ENCODE assay signal across 8 cellular contexts in the genomic region with DNA sequence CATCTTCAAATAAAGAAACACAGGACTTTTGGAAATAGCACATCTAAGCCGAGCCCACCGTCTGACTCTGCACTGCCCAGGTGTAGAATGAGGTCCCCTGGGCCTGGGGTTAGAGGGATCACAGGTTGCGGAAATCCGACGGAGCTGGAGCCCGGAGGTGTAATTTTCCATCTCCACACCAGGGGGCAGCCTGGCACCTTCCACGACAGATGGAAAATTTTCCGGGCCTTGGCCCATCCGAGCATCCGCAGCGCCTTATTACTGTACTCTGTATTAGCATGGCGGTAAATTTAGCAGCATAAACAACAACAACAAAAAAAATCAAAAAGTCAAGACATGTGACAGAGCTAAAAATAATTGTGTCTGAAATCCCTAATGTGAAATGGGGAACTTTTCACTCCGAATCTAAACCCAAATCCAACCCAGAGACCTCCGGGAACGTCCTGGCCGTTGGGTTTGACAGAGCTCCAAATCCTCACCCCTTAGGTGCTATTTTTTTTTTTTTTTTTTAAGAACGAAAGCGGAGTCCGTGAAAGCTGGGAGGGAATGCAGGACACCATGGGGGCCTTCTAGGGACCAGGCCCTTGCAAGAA.
DNase-seq lines count a peak whose midpoint lies in the region; ATAC-seq, FAIRE-seq and TF ChIP-seq lines count a peak whose summit lies in the region.

No MANE protein-coding gene starts in this region.

- intact Hi-C loops in heart left ventricle (cut with DNase I) (loop anchor here (1.0 to 10.0 kb wide), 9 partner anchors 140 to 502 kb away; a partner anchor contains a TSS), psoas muscle (cut with DNase I) (loop anchor here (5.0 to 10.0 kb wide), 5 partner anchors 142 to 500 kb away; a partner anchor contains a TSS)

- no peak overlapping the region for H3K27ac ChIP-seq in heart left ventricle
- H3K27ac ChIP-seq in psoas muscle = no peak overlapping the region

- H3K9me3 Mint-ChIP-seq in activated naive CD8-positive, alpha-beta T cell treated with anti-CD3 and anti-CD28 coated beads for 36 hours = no peaks in the 10 kb centered on the region

- no peaks in the 10 kb centered on the region for H3K36me3 ChIP-seq in heart left ventricle
- H3K36me3 ChIP-seq in psoas muscle (ENCODE audit: insufficient read depth in 1 of 2, low read depth in 1 of 2) = no peaks in the 10 kb centered on the region

- in situ Hi-C loops in GM13976 (cut with MboI; ENCODE audit: low sequenced_read_pairs, unreplicated experiment) = loop anchor here (10.0 to 25.0 kb wide), 2 partner anchors 162 to 500 kb away; a partner anchor contains a TSS
- in situ Hi-C loops in SK-MEL-5 (cut with HindIII; ENCODE audit: low pct_unique_long_range_greater_than_20kb, low sequenced_read_pairs) = no loop called here

- TF ChIP-seq POLR2A in heart left ventricle (IDR thresholded peaks at IDR 0.05) = no peak

- H3K9me3 ChIP-seq in heart left ventricle (no peaks in the 10 kb centered on the region), psoas muscle (no peaks in the 10 kb centered on the region)

- WGBS in heart left ventricle, 4 donors = 21 to 28% (median 24%) methylated on average over 19 of the region's 19 CpGs
- 14 to 24% (median 15%) methylated on average over 19 of the region's 19 CpGs for WGBS in psoas muscle, 3 donors

- H3K27me3 ChIP-seq in heart left ventricle (peaks cover 0 to 40% (median 17%) of the 10 kb centered on the region in 9 donors), psoas muscle (ENCODE audit: insufficient read depth in 3 of 3, low read length in 2 of 3) (peaks cover 0 to 20% (median 2%) of the 10 kb centered on the region in 3 donors)

- DNase-seq in GM13976 (ENCODE audit: low spot score) (peak; percentile 75), LNCaP clone FGC (ENCODE audit: low read depth) (peak; percentile 17), SK-MEL-5 (ENCODE audit: low read depth, low spot score) (peak; percentile 72), heart left ventricle (peak; percentile 58 to 76 (median 61)), psoas muscle (peak; percentile 62 to 77), OCI-M2 (lab: John Stamatoyannopoulos, UW; ENCODE audit: unreplicated experiment) (no peak)
- peak; percentile 70 for DNase-seq in activated naive CD8-positive, alpha-beta T cell treated with anti-CD3 and anti-CD28 coated beads for 36 hours

- no peak overlapping the region for H3K4me3 Mint-ChIP-seq in activated naive CD8-positive, alpha-beta T cell treated with anti-CD3 and anti-CD28 coated beads for 36 hours

- H3K4me1 ChIP-seq in heart left ventricle (peaks cover 0 to 5% (median 0%) of the 10 kb centered on the region in 12 donors), psoas muscle (no peaks in the 10 kb centered on the region)

- peaks cover 28% of the 10 kb centered on the region for H3K27me3 Mint-ChIP-seq in activated naive CD8-positive, alpha-beta T cell treated with anti-CD3 and anti-CD28 coated beads for 36 hours

- H3K36me3 Mint-ChIP-seq in activated naive CD8-positive, alpha-beta T cell treated with anti-CD3 and anti-CD28 coated beads for 36 hours = no peaks in the 10 kb centered on the region

- peak; percentile 74 for FAIRE-seq in A204.1 (lab: Jason Lieb, UNC)

- H3K4me3 ChIP-seq in LNCaP clone FGC (ENCODE audit: low read depth, low read length) (no peak overlapping the region), heart left ventricle (no peak overlapping the region), psoas muscle (no peak overlapping the region)

- TF ChIP-seq CTCF in GM13976 (IDR thresholded peaks at IDR 0.05; ENCODE audit: borderline replicate concordance, control extremely low read depth, extremely low read depth, insufficient read depth, missing control alignments) (peak; percentile 76), LNCaP clone FGC (IDR thresholded peaks at IDR 0.05; ENCODE audit: control insufficient read depth, extremely low read depth, insufficient read depth) (peak; percentile 77), heart left ventricle (IDR thresholded peaks at IDR 0.05) (peak; percentile 75 to 92 (median 84)), psoas muscle (IDR thresholded peaks at IDR 0.05) (peak; percentile 88)

- H3K27ac Mint-ChIP-seq in activated naive CD8-positive, alpha-beta T cell treated with anti-CD3 and anti-CD28 coated beads for 36 hours = no peak overlapping the region

- peaks cover 8% of the 10 kb centered on the region for H3K4me1 Mint-ChIP-seq in activated naive CD8-positive, alpha-beta T cell treated with anti-CD3 and anti-CD28 coated beads for 36 hours

- ATAC-seq in heart left ventricle (peak; percentile 61 to 93 (median 78)), psoas muscle (peak; percentile 77 to 88 (median 80))
